Comparison of ENCODE assay signal across 8 cellular contexts in genomic region chr11:133955091-133955846, GRCh38. TPM values are rescaled to one million over a fixed set of nuclear protein-coding genes. Genes with fewer than 3 reads are reported as not detected.
DNase-seq lines count a peak whose midpoint lies in the region; ATAC-seq and TF ChIP-seq lines count a peak whose summit lies in the region.

No MANE protein-coding gene starts in this region.

- peak overlapping the region; percentile 46 to 73 (median 66) for H3K4me3 ChIP-seq in breast epithelium
- H3K4me3 ChIP-seq in upper lobe of left lung: peak overlapping the region in 3 of 4 donors; percentile 58 to 71 (median 63)

- peak overlapping the region; percentile 85 for H3K27ac Mint-ChIP-seq in activated CD4-positive, alpha-beta T cell treated with anti-CD3 and anti-CD28 coated beads for 36 hours
- H3K27ac Mint-ChIP-seq in naive B cell: no peak overlapping the region

- POLR2A ChIA-PET in activated CD4-positive, alpha-beta T cell treated with anti-CD3 and anti-CD28 coated beads for 36 hours (lab: Charles Lee): interaction anchor here (1.1 to 1.3 kb wide), 3 partner anchors 9 to 27 kb away, joined by 3 to 7 read pairs (median 6); no protein-coding TSS in a partner anchor

- TF ChIP-seq POLR2A in breast epithelium (IDR thresholded peaks at IDR 0.05): no peak
- TF ChIP-seq POLR2A in upper lobe of left lung (IDR thresholded peaks at IDR 0.05): no peak

- peak; percentile 81 for DNase-seq in activated CD4-positive, alpha-beta T cell treated with anti-CD3 and anti-CD28 coated beads for 36 hours
- no peak for DNase-seq in activated CD4-positive, alpha-beta T cell treated with anti-CD3 and anti-CD28 coated beads for 1 hour
- DNase-seq in breast epithelium (ENCODE audit: low spot score in 2 of 2) (no peak), naive B cell (no peak), upper lobe of left lung (peak in 1 of 2 donors; percentile 79), iPS-NIHi7 (ENCODE audit: extremely low spot score) (no peak)

- H3K27me3 Mint-ChIP-seq in activated CD4-positive, alpha-beta T cell treated with anti-CD3 and anti-CD28 coated beads for 36 hours: peaks cover 9% of the 10 kb centered on the region
- peaks cover 36 to 63% (median 57%) of the 10 kb centered on the region in 3 donors for H3K27me3 Mint-ChIP-seq in naive B cell

- H3K27me3 ChIP-seq in breast epithelium (peaks cover 0 to 33% of the 10 kb centered on the region in 2 donors), upper lobe of left lung (peaks cover 0 to 36% (median 12%) of the 10 kb centered on the region in 4 donors)

- no peaks in the 10 kb centered on the region for H3K9me3 Mint-ChIP-seq in activated CD4-positive, alpha-beta T cell treated with anti-CD3 and anti-CD28 coated beads for 36 hours (ENCODE audit: low read depth)
- peaks cover 0 to 4% (median 0%) of the 10 kb centered on the region in 7 donors for H3K9me3 Mint-ChIP-seq in naive B cell

- H3K4me1 ChIP-seq in breast epithelium: peaks cover 5 to 11% of the 10 kb centered on the region in 2 donors
- H3K4me1 ChIP-seq in upper lobe of left lung: peaks cover 17 to 43% (median 25%) of the 10 kb centered on the region in 4 donors

- peak overlapping the region in 1 of 2 donors; percentile 57 for H3K27ac ChIP-seq in breast epithelium
- peak overlapping the region in 1 of 4 donors; percentile 32 for H3K27ac ChIP-seq in upper lobe of left lung

- 8 to 10% methylated on average over 26 to 44 of the region's 46 CpGs for WGBS in upper lobe of left lung, 2 donors

- peak; percentile 35 for ATAC-seq in activated CD4-positive, alpha-beta T cell treated with anti-CD3 and anti-CD28 coated beads for 36 hours
- ATAC-seq in naive B cell (ENCODE audit: low read depth in 2 of 2): no peak
- no peak for ATAC-seq in upper lobe of left lung (ENCODE audit: low FRiP score in 2 of 2)
- ATAC-seq in HG02970 (IDR thresholded peaks at IDR 0.05; ENCODE audit: low FRiP score, unreplicated experiment): no peak
- no peak for ATAC-seq in HG02870 (IDR thresholded peaks at IDR 0.05; ENCODE audit: unreplicated experiment)

- H3K9me3 ChIP-seq in breast epithelium (no peaks in the 10 kb centered on the region), upper lobe of left lung (no peaks in the 10 kb centered on the region)

- CTCF ChIA-PET in activated CD4-positive, alpha-beta T cell treated with anti-CD3 and anti-CD28 coated beads for 36 hours (lab: Charles Lee): interaction anchor here (0.7 to 1.4 kb wide), 5 partner anchors 11 to 112 kb away, joined by 3 to 6 read pairs (median 4); no protein-coding TSS in a partner anchor

- TF ChIP-seq EP300 in upper lobe of left lung (IDR thresholded peaks at IDR 0.05): no peak

- H3K4me3 Mint-ChIP-seq in activated CD4-positive, alpha-beta T cell treated with anti-CD3 and anti-CD28 coated beads for 36 hours: peak overlapping the region; percentile 90
- peak overlapping the region in 7 of 8 donors; percentile 44 to 87 (median 62) for H3K4me3 Mint-ChIP-seq in naive B cell

- TF ChIP-seq CTCF in breast epithelium (IDR thresholded peaks at IDR 0.05): no peak
- TF ChIP-seq CTCF in upper lobe of left lung (IDR thresholded peaks at IDR 0.05): no peak

- H3K36me3 ChIP-seq in breast epithelium (no peaks in the 10 kb centered on the region), upper lobe of left lung (no peaks in the 10 kb centered on the region)

- intact Hi-C loops in activated CD4-positive, alpha-beta T cell treated with anti-CD3 and anti-CD28 coated beads for 36 hours (cut with DNase I, micrococcal nuclease): loop anchor here in 1 of 2 experiments (2.0 kb wide), 1 partner anchor 80 kb away; no protein-coding TSS in a partner anchor
- intact Hi-C loops in breast epithelium (cut with DNase I; ENCODE audit: low total_unique reads): no loop called here

- H3K36me3 Mint-ChIP-seq in activated CD4-positive, alpha-beta T cell treated with anti-CD3 and anti-CD28 coated beads for 36 hours (ENCODE audit: low read depth): peaks cover 16% of the 10 kb centered on the region
- no peaks in the 10 kb centered on the region for H3K36me3 Mint-ChIP-seq in naive B cell

- H3K4me1 Mint-ChIP-seq in activated CD4-positive, alpha-beta T cell treated with anti-CD3 and anti-CD28 coated beads for 36 hours: peaks cover 44% of the 10 kb centered on the region
- peaks cover 10 to 21% (median 15%) of the 10 kb centered on the region in 3 donors for H3K4me1 Mint-ChIP-seq in naive B cell

RNA-seq across cellular contexts. Expression of gene IGSF9B, which starts 1.5 kb away (rescaled TPM):
- 10 to 100 TPM; 79.0 to 84.2 TPM for total RNA-seq in activated CD4-positive, alpha-beta T cell treated with anti-CD3 and anti-CD28 coated beads for 36 hours
- total RNA-seq in breast epithelium (1 to 10 TPM in 2 of 3 donors, under 1 TPM in 1; 0.64 to 4.5 (median 3.3) TPM), upper lobe of left lung (10 to 100 TPM in 2 of 6 donors, 1 to 10 TPM in 4; 1.6 to 13.6 (median 5.3) TPM)
- polyA plus RNA-seq in naive B cell (ENCODE audit: low read depth in 6 of 6): not detected

Comparison
In these comparisons a context has a peak if more than half of its experiments do, and no peak if none do; other contexts are left out.
1. RNA of gene IGSF9B, which starts 1.5 kb away (total RNA-seq): 79.0 to 84.2 TPM in activated CD4-positive, alpha-beta T cell treated with anti-CD3 and anti-CD28 coated beads for 36 hours; 1.6 to 13.6 TPM in upper lobe of left lung and 0.64 to 4.5 TPM in breast epithelium; every median in the first group is over 4 times any median in the second.